Comparison of ENCODE assay signal across 12 cellular contexts in the genomic region with DNA sequence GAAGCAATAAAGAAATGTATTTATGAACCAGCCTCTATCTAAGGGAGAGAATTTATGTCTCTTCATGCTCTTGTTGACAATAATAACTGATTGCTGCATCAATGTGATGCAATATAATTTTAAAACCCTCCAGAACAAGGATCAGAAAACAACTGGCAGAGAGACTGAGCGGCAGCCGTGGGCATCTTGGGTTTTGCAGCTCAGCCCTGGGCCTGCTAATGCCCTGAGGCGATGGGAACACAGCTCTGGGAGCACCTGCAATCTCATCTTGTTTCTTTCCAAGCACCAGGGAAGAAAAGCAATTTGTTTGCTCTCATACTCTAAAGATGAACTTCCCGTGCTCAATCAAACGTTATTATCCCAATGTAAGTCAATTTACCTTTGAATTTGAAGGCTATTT.
"Had no signal": no experiment of that assay in that cellular context is flagged by ENCODE, and none has a peak within 500 bp of the region (broad histone marks: within the 10 kb centered on the region; RNA-seq: fewer than 3 reads in every experiment).

No MANE protein-coding gene starts in this region.

- H3K4me1 Mint-ChIP-seq: activated CD4-positive, alpha-beta memory T cell treated with anti-CD3 and anti-CD28 coated beads, Interleukin-2, amount 10 ng/mL, durations not matched to agents 7 days and 5 days; activated CD4-positive, alpha-beta T cell treated with anti-CD3 and anti-CD28 coated beads for 36 hours; naive thymus-derived CD8-positive, alpha-beta T cell had no signal

- H3K9me3 Mint-ChIP-seq: activated CD4-positive, alpha-beta memory T cell treated with anti-CD3 and anti-CD28 coated beads, Interleukin-2, amount 10 ng/mL, durations not matched to agents 7 days and 5 days had no signal

- DNase-seq: activated CD4-positive, alpha-beta memory T cell treated with anti-CD3 and anti-CD28 coated beads, Interleukin-2, amount 10 ng/mL, durations not matched to agents 7 days and 5 days; activated CD4-positive, alpha-beta T cell treated with anti-CD3 and anti-CD28 coated beads for 36 hours; activated naive CD4-positive, alpha-beta T cell; foreskin keratinocyte; head of caudate nucleus; mammary epithelial cell; naive thymus-derived CD8-positive, alpha-beta T cell; stimulated activated CD4-positive, alpha-beta T cell treated with anti-CD3 and anti-CD28 coated beads, Interleukin-4, amount 100 ng/mL, for 1 hour; stimulated activated CD8-positive, alpha-beta memory T cell treated with anti-CD3 and anti-CD28 coated beads, Interleukin-4, amount 100 ng/mL, for 48 hours; stimulated activated naive CD8-positive, alpha-beta T cell treated with anti-CD3 and anti-CD28 coated beads, Interleukin-15, Interleukin-2, amounts not matched to agents 100 U/mL and 50 U/mL, for 24 hours; T1000; upper lobe of left lung had no signal

- H3K27ac ChIP-seq: foreskin keratinocyte, upper lobe of left lung had no signal

- H3K4me3 ChIP-seq: upper lobe of left lung had no signal

- H3K36me3 ChIP-seq: upper lobe of left lung had no signal

- H3K9me3 ChIP-seq: upper lobe of left lung had no signal

- H3K4me3 Mint-ChIP-seq: activated CD4-positive, alpha-beta memory T cell treated with anti-CD3 and anti-CD28 coated beads, Interleukin-2, amount 10 ng/mL, durations not matched to agents 7 days and 5 days; activated CD4-positive, alpha-beta T cell treated with anti-CD3 and anti-CD28 coated beads for 36 hours; naive thymus-derived CD8-positive, alpha-beta T cell had no signal

- H3K27me3 ChIP-seq: foreskin keratinocyte, upper lobe of left lung had no signal

- H3K4me1 ChIP-seq: foreskin keratinocyte, upper lobe of left lung had no signal

- H3K36me3 Mint-ChIP-seq: naive thymus-derived CD8-positive, alpha-beta T cell had no signal

- H3K27ac Mint-ChIP-seq: activated CD4-positive, alpha-beta memory T cell treated with anti-CD3 and anti-CD28 coated beads, Interleukin-2, amount 10 ng/mL, durations not matched to agents 7 days and 5 days; activated CD4-positive, alpha-beta T cell treated with anti-CD3 and anti-CD28 coated beads for 36 hours; naive thymus-derived CD8-positive, alpha-beta T cell had no signal
